22 cellular contexts compared by ENCODE assay signal in the genomic region with DNA sequence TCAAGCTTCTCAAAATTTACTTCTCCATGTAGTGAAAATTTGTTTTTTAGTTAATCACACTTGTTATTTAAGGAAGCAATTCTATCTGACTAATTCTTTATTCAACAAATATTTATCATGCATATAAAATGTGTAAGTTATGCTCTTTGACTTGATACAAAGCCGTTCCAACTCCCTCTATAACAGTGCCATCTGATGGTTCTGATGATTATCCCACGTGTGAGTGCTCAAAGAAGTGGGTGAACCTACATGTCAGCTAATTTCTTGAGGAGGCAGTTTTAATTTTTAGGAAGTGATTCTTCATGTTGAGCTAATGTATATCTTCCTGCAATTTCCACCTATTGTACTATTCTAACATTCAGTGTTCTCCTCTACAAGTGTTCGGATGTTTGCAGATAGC.
"Had no signal": no experiment of that assay in that cellular context is flagged by ENCODE, and none has a peak within 500 bp of the region (broad histone marks: within the 10 kb centered on the region; RNA-seq: fewer than 3 reads in every experiment).

No MANE protein-coding gene starts in this region.

- DNase-seq: activated CD4-positive, alpha-beta memory T cell treated with anti-CD3 and anti-CD28 coated beads, Interleukin-2, amount 10 ng/mL, durations not matched to agents 7 days and 5 days; activated CD4-positive, alpha-beta T cell treated with anti-CD3 and anti-CD28 coated beads for 36 hours; activated CD4-positive, alpha-beta T cell treated with anti-CD3 and anti-CD28 coated beads, Interleukin-2, amount 50 U/mL, for 1 hour; activated gamma-delta T cell treated with Interleukin-2 at 50 U/mL for 16 hours; activated naive CD4-positive, alpha-beta T cell treated with anti-CD3 and anti-CD28 coated beads, Interleukin-2, amount 10 ng/mL, durations not matched to agents 7 days and 5 days; activated naive CD8-positive, alpha-beta T cell treated with anti-CD3 and anti-CD28 coated beads for 36 hours; activated T-cell treated with anti-CD3 and anti-CD28 coated beads for 4 hours; activated T-cell treated with anti-CD3 and anti-CD28 coated beads, Interleukin-2, amount 50 U/mL, for 48 hours; brain microvascular endothelial cell; cerebellar nuclear complex; Karpas-422; NCI-H2081; NCI-H446; NCI-H524; NCI-H748 treated with DMSO at 0.1 percent for 48 hours; RPMI8226; SHP77 treated with DMSO at 0.1 percent for 48 hours; T-cell; T-helper 2 cell; T1000; WERI-Rb-1 had no signal

- H3K27me3 ChIP-seq: brain microvascular endothelial cell had no signal

- ATAC-seq: activated CD4-positive, alpha-beta T cell treated with anti-CD3 and anti-CD28 coated beads for 36 hours; Panc1; T-cell had no signal

- H3K27ac ChIP-seq: brain microvascular endothelial cell, WERI-Rb-1 had no signal

- H3K36me3 ChIP-seq: brain microvascular endothelial cell, WERI-Rb-1 had no signal
